ENCODE assay signal across 13 cellular contexts in the genomic region with DNA sequence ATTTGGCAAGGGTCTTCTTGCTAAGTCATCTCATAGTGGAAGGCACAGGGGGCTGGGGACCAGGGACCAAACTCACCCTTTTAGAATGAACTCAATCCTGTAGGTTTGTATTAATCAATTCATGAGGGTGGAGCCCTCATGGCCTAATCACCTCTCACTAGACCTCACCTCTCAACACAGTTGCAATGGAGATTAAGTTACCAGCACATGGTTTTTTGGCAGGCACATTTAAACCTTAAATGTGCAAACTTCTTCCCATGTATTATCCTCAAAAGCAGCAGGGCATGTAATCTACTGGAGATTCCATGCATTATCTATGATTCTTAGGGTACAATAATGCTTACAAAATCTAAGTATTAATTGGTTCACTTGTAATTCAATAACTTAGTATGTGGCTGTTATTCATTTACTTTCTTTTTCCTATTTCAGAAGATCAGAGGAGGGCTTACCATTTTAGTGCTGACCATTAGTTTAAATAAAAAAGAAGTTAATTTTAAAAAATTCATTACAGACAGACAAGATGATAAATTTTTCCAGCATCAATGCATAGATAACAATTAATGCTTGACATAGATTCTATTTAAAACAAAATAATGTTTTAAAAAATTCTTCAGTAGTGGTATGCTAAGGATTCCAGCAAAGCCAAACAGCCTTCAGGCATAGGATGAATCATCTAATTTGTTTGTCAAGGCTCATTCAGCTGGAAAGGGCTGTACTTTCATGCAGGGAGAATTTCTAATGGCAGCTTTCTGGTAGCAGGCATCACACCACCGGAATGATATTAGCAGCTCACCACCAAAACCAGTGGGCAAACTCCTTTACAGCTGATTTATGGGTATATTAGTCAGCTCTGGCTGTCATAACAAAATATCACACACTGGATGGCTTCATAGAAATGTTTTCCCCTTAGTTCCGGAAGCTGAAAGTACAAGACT.
DNase-seq lines count a peak whose midpoint lies in the region; ATAC-seq and TF ChIP-seq lines count a peak whose summit lies in the region.
"Had no signal": no experiment of that assay in that cellular context is flagged by ENCODE, and none has a peak within 500 bp of the region (broad histone marks: within the 10 kb centered on the region; RNA-seq: fewer than 3 reads in every experiment).

No MANE protein-coding gene starts in this region.

- no peaks in the 10 kb centered on the region for H3K9me3 ChIP-seq in adrenal gland (replicated peaks in 1 of 3)
- H3K9me3 ChIP-seq in spleen, result no peaks in the 10 kb centered on the region
- H3K9me3 ChIP-seq: HAP-1 had no signal

- H3K4me3 ChIP-seq in adrenal gland (no peak overlapping the region), spleen (no peak overlapping the region)
- H3K4me3 ChIP-seq: GM12878, HAP-1 had no signal

- H3K27ac ChIP-seq in adrenal gland (no peak overlapping the region), spleen (no peak overlapping the region)

- 63 to 69% (median 66%) methylated on average over 2 of the region's 2 CpGs for WGBS in adrenal gland, 4 donors
- 82 to 95% (median 87%) methylated on average over 2 of the region's 2 CpGs for WGBS in spleen, 5 donors

- H3K27me3 ChIP-seq in adrenal gland, result no peaks in the 10 kb centered on the region
- no peaks in the 10 kb centered on the region for H3K27me3 ChIP-seq in spleen (replicated peaks in 1 of 7)

- TF ChIP-seq POLR2A in adrenal gland (IDR thresholded peaks at IDR 0.05), result no peak
- TF ChIP-seq POLR2A in spleen (IDR thresholded peaks at IDR 0.05), result no peak

- ATAC-seq in HG03159 (IDR thresholded peaks at IDR 0.05; ENCODE audit: unreplicated experiment), result no peak

- H3K36me3 ChIP-seq in adrenal gland (replicated peaks in 1 of 2), result no peaks in the 10 kb centered on the region
- no peaks in the 10 kb centered on the region for H3K36me3 ChIP-seq in spleen
- H3K36me3 ChIP-seq: HAP-1 had no signal

- peak; percentile 92 for DNase-seq in EH (ENCODE audit: low read depth)
- peak; percentile 14 for DNase-seq in NCI-H2196 treated with DMSO at 0.1 percent for 48 hours (lab: John Stamatoyannopoulos, UW; ENCODE audit: unreplicated experiment)
- DNase-seq in cerebellum (ENCODE audit: low spot score), result peak; percentile 18
- peak; percentile 84 for DNase-seq in non-pigmented ciliary epithelial cell (ENCODE audit: low read depth)
- no peak for DNase-seq in stimulated activated CD4-positive, alpha-beta T cell treated with anti-CD3 and anti-CD28 coated beads, Interleukin-2, amount 100 ng/mL, for 48 hours
- no peak for DNase-seq in adrenal gland
- no peak for DNase-seq in spleen
- DNase-seq: activated naive CD4-positive, alpha-beta T cell treated with anti-CD3 and anti-CD28 coated beads, Interleukin-2, amount 10 ng/mL, durations not matched to agents 7 days and 5 days; NCI-H1930; posterior cingulate gyrus had no signal

- H3K4me1 ChIP-seq in adrenal gland (replicated peaks in 1 of 2) (peaks cover 0 to 7% of the 10 kb centered on the region in 2 donors), spleen (peaks cover 0 to 6% (median 0%) of the 10 kb centered on the region in 6 donors)
- H3K4me1 ChIP-seq: HAP-1 had no signal

- intact Hi-C loops in adrenal gland (cut with DNase I), result no loop called here
- intact Hi-C loops in spleen (cut with DNase I; ENCODE audit: low total_unique reads), result no loop called here

- no peak for TF ChIP-seq CTCF in adrenal gland (IDR thresholded peaks at IDR 0.05)
- TF ChIP-seq CTCF in spleen (IDR thresholded peaks at IDR 0.05 in 8 of 11, conservative IDR thresholded peaks at IDR 0.05 in 3 of 11), result no peak

Comparison
In these comparisons a context has a peak if more than half of its experiments do, and no peak if none do; other contexts are left out.
1. DNase-seq: peak in EH (single experiment), NCI-H2196 treated with DMSO at 0.1 percent for 48 hours (single experiment), cerebellum (single experiment) and non-pigmented ciliary epithelial cell (single experiment); none in stimulated activated CD4-positive, alpha-beta T cell treated with anti-CD3 and anti-CD28 coated beads, Interleukin-2, amount 100 ng/mL, for 48 hours (0 of 2), adrenal gland (0 of 7) and spleen (single experiment).